In the genomic region with DNA sequence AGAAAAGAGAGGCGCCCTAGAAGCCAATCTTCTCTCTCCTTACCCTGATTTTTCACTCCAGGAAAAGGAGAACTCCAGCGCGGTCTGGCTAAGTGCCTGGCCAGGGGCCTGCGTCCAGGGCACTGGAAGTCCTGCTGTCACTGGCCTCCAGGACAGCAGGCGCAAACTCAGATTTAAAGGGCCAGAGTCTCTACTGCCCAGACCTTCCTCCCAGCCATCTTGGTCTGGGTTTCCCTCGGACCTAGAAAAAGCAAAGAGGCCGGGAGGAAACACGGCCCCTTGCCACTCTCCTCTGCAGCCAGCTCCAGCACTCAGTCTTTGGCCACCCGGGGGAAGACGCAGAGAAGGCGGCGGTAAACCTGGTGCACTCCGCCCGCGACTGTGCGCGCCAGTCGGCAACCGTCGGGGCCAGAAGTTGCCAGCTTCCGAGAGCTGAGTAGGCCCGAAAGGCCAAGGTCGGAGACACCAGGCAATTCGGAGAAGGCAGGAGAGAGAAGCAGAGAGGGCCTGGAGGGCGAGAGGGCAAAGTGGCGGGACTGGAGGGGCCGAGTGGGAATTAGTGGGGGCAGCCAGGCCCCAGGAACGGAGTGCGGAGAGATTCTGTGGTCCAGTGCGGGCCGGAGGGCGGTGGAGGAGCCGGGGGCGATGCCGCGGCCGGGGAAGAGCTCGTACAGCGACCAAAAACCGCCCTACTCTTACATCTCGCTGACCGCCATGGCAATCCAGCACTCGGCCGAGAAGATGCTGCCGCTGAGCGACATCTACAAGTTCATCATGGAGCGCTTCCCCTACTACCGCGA, we compare ENCODE assay signal across 9 cellular contexts. TPM values are rescaled to one million over a fixed set of nuclear protein-coding genes. Genes with fewer than 3 reads are reported as not detected.
DNase-seq lines count a peak whose midpoint lies in the region; ATAC-seq and TF ChIP-seq lines count a peak whose summit lies in the region.
"Had no signal": no experiment of that assay in that cellular context is flagged by ENCODE, and none has a peak within 500 bp of the region (broad histone marks: within the 10 kb centered on the region; RNA-seq: fewer than 3 reads in every experiment).

Gene FOXB2, plus strand, starts transcription at position 646 of the 800 bp plus-strand sequence. Its CDS starts 0 bp downstream, at position 646.

- no peak for DNase-seq in activated naive CD4-positive, alpha-beta T cell treated with anti-CD3 and anti-CD28 coated beads for 36 hours
- DNase-seq in activated T-cell treated with anti-CD3 and anti-CD28 coated beads, Interleukin-2, amount 50 U/mL, for 48 hours = peak; percentile 23 to 34
- DNase-seq in left lobe of liver (ENCODE audit: low spot score) (no peak), suprapubic skin (ENCODE audit: low spot score in 2 of 2) (no peak), putamen (ENCODE audit: low spot score) (no peak), NCI-H1092 (lab: John Stamatoyannopoulos, UW) (no peak), NCI-H2227 (lab: John Stamatoyannopoulos, UW; ENCODE audit: unreplicated experiment) (no peak)

- H3K36me3 Mint-ChIP-seq in activated naive CD4-positive, alpha-beta T cell treated with anti-CD3 and anti-CD28 coated beads, Interleukin-2, amount 50 U/mL, for 24 hours = no peaks in the 10 kb centered on the region
- H3K36me3 Mint-ChIP-seq in activated naive CD4-positive, alpha-beta T cell treated with anti-CD3 and anti-CD28 coated beads for 36 hours (ENCODE audit: low read depth) = no peaks in the 10 kb centered on the region

- peaks cover 100% of the 10 kb centered on the region for H3K27me3 ChIP-seq in suprapubic skin

- H3K4me1 Mint-ChIP-seq in activated naive CD4-positive, alpha-beta T cell treated with anti-CD3 and anti-CD28 coated beads, Interleukin-2, amount 50 U/mL, for 24 hours = peaks cover 29% of the 10 kb centered on the region
- peaks cover 41% of the 10 kb centered on the region for H3K4me1 Mint-ChIP-seq in activated naive CD4-positive, alpha-beta T cell treated with anti-CD3 and anti-CD28 coated beads for 36 hours (ENCODE audit: low read depth)

- CTCF ChIA-PET in activated naive CD4-positive, alpha-beta T cell treated with anti-CD3 and anti-CD28 coated beads for 36 hours (lab: Charles Lee) = no interaction called here

- TF ChIP-seq CTCF in suprapubic skin (IDR thresholded peaks at IDR 0.05) = no peak

- H3K27ac ChIP-seq in suprapubic skin = no peak within 1 kb of the TSS
- H3K27ac ChIP-seq: epithelial cell of prostate had no signal

- peak within 1 kb of the TSS; percentile 38 for H3K4me3 ChIP-seq in suprapubic skin

- no peak within 1 kb of the TSS for H3K27ac Mint-ChIP-seq in activated naive CD4-positive, alpha-beta T cell treated with anti-CD3 and anti-CD28 coated beads, Interleukin-2, amount 50 U/mL, for 24 hours
- no peak within 1 kb of the TSS for H3K27ac Mint-ChIP-seq in activated naive CD4-positive, alpha-beta T cell treated with anti-CD3 and anti-CD28 coated beads for 36 hours

- H3K4me3 Mint-ChIP-seq in activated naive CD4-positive, alpha-beta T cell treated with anti-CD3 and anti-CD28 coated beads, Interleukin-2, amount 50 U/mL, for 24 hours = peak within 1 kb of the TSS; percentile 26
- H3K4me3 Mint-ChIP-seq in activated naive CD4-positive, alpha-beta T cell treated with anti-CD3 and anti-CD28 coated beads for 36 hours = no peak within 1 kb of the TSS

- no peaks in the 10 kb centered on the region for H3K9me3 Mint-ChIP-seq in activated naive CD4-positive, alpha-beta T cell treated with anti-CD3 and anti-CD28 coated beads, Interleukin-2, amount 50 U/mL, for 24 hours
- no peaks in the 10 kb centered on the region for H3K9me3 Mint-ChIP-seq in activated naive CD4-positive, alpha-beta T cell treated with anti-CD3 and anti-CD28 coated beads for 36 hours

- WGBS in suprapubic skin = 10% methylated on average over 22 of the region's 49 CpGs

- peaks cover 47% of the 10 kb centered on the region for H3K4me1 ChIP-seq in suprapubic skin

- no peaks in the 10 kb centered on the region for H3K9me3 ChIP-seq in suprapubic skin

- no peak for TF ChIP-seq POLR2A in suprapubic skin (IDR thresholded peaks at IDR 0.05)

- no peaks in the 10 kb centered on the region for H3K36me3 ChIP-seq in suprapubic skin

- peak; percentile 59 for ATAC-seq in left lobe of liver

- intact Hi-C loops in activated naive CD4-positive, alpha-beta T cell treated with anti-CD3 and anti-CD28 coated beads for 36 hours (cut with micrococcal nuclease) = no loop called here

- H3K27me3 Mint-ChIP-seq in activated naive CD4-positive, alpha-beta T cell treated with anti-CD3 and anti-CD28 coated beads, Interleukin-2, amount 50 U/mL, for 24 hours = peaks cover 52% of the 10 kb centered on the region
- peaks cover 80% of the 10 kb centered on the region for H3K27me3 Mint-ChIP-seq in activated naive CD4-positive, alpha-beta T cell treated with anti-CD3 and anti-CD28 coated beads for 36 hours (ENCODE audit: low read depth)

- no peak for TF ChIP-seq EP300 in suprapubic skin (IDR thresholded peaks at IDR 0.05)

RNA-seq across cellular contexts. Expression of gene FOXB2, which starts in this region (rescaled TPM):
- total RNA-seq in activated naive CD4-positive, alpha-beta T cell treated with anti-CD3 and anti-CD28 coated beads for 36 hours = not detected
- total RNA-seq in left lobe of liver (not detected), suprapubic skin (not detected)

Comparison
In these comparisons a context has a peak if more than half of its experiments do, and no peak if none do; other contexts are left out.
1. Peak in ATAC-seq in left lobe of liver; RNA of the gene not detected or under 1 TPM.
2. DNase-seq: peak in activated T-cell treated with anti-CD3 and anti-CD28 coated beads, Interleukin-2, amount 50 U/mL, for 48 hours (2 of 2); none in activated naive CD4-positive, alpha-beta T cell treated with anti-CD3 and anti-CD28 coated beads for 36 hours (single experiment), left lobe of liver (single experiment), suprapubic skin (0 of 2), putamen (single experiment), NCI-H1092 (single experiment) and NCI-H2227 (single experiment).